In genomic region chr1:29125237-29125641, GRCh38 we compare ENCODE assay signal across 8 cellular contexts. TPM values are rescaled to one million over a fixed set of nuclear protein-coding genes. Genes with fewer than 3 reads are reported as not detected.
A peak's percentile ranks its signal among the peaks of the same experiment; 100 is the strongest.
DNase-seq lines count a peak whose midpoint lies in the region; ATAC-seq and TF ChIP-seq lines count a peak whose summit lies in the region.

No MANE protein-coding gene starts in this region.

- DNase-seq in BJ (ENCODE audit: low read depth) (no peak), NT2/D1 (ENCODE audit: low read depth, low spot score) (no peak), endodermal cell (no peak), NCI-H2029 treated with DMSO at 0.1 percent for 48 hours (lab: John Stamatoyannopoulos, UW) (no peak), NCI-H748 treated with DMSO at 0.1 percent for 48 hours (lab: John Stamatoyannopoulos, UW) (no peak), NCI-H1105 (lab: John Stamatoyannopoulos, UW) (no peak)

- H3K4me1 ChIP-seq in NT2/D1 (ENCODE audit: insufficient read depth, insufficient read length) (peaks cover 19% of the 10 kb centered on the region), endodermal cell (ENCODE audit: control insufficient read depth, insufficient read depth, low read length) (peaks cover 6% of the 10 kb centered on the region), neuron (ENCODE audit: insufficient read depth, low read length) (peaks cover 9% of the 10 kb centered on the region)

- peaks cover 2% of the 10 kb centered on the region for H3K36me3 Mint-ChIP-seq in endodermal cell (ENCODE audit: low read depth)

- WGBS in endodermal cell (ENCODE audit: insufficient coverage in 1 of 2, insufficient read length in 1 of 2), 2 experiments, result 76 to 85% methylated on average over 11 to 14 of the region's 14 CpGs

- no peak for ATAC-seq in GM18498 (IDR thresholded peaks at IDR 0.05; ENCODE audit: unreplicated experiment)

- H3K27ac ChIP-seq in endodermal cell (ENCODE audit: low read depth, low read length), result no peak overlapping the region

- no peaks in the 10 kb centered on the region for H3K9me3 Mint-ChIP-seq in endodermal cell

- peaks cover 18% of the 10 kb centered on the region for H3K4me1 Mint-ChIP-seq in endodermal cell

- peak overlapping the region; percentile 91 for H3K27ac Mint-ChIP-seq in endodermal cell

- H2AFZ ChIP-seq in neuron (ENCODE audit: low read depth, low read length), result peak overlapping the region; percentile 93

- peaks cover 12% of the 10 kb centered on the region; the same call in 1 of the 2 replicates for H3K9me3 ChIP-seq in NT2/D1 (ENCODE audit: insufficient read depth, low read length)
- H3K9me3 ChIP-seq in endodermal cell (ENCODE audit: control insufficient read depth, low read length), result no peaks in the 10 kb centered on the region
- no peaks in the 10 kb centered on the region for H3K9me3 ChIP-seq in neuron (ENCODE audit: low read length)

- H3K9ac ChIP-seq in NT2/D1 (ENCODE audit: insufficient read length, low read depth) (peak overlapping the region; percentile 82), endodermal cell (ENCODE audit: extremely low read depth, low read length, poor library complexity, severe bottlenecking) (no peak overlapping the region)

- TF ChIP-seq CTCF in BJ (IDR thresholded peaks at IDR 0.05; ENCODE audit: insufficient read depth, low read depth, low read length), result no peak
- no peak for TF ChIP-seq CTCF in endodermal cell (conservative IDR thresholded peaks at IDR 0.05)

- peaks cover 7% of the 10 kb centered on the region for H3K36me3 ChIP-seq in BJ (ENCODE audit: control insufficient read depth, insufficient read depth, low read length)
- peaks cover 9% of the 10 kb centered on the region for H3K36me3 ChIP-seq in NT2/D1 (ENCODE audit: insufficient read depth, insufficient read length, low read length)
- H3K36me3 ChIP-seq in endodermal cell (ENCODE audit: control insufficient read depth, insufficient read depth, low read length), result no peaks in the 10 kb centered on the region
- H3K36me3 ChIP-seq in neuron (ENCODE audit: insufficient read depth, low read length), result peaks cover 5% of the 10 kb centered on the region

- H3K4me3 ChIP-seq in BJ (ENCODE audit: low read depth, low read length) (peak overlapping the region; percentile 79), NT2/D1 (ENCODE audit: insufficient read length, low read depth) (peak overlapping the region; percentile 45), endodermal cell (ENCODE audit: low read length) (no peak overlapping the region), neuron (ENCODE audit: low read length) (peak overlapping the region; percentile 46)

- POLR2A ChIA-PET in BJ (lab: Charles Lee), result interaction anchor here (1.0 kb wide), 1 partner anchor 56 kb away, joined by 3 read pairs; no protein-coding TSS in a partner anchor

- peak overlapping the region; percentile 79 for H3K4me3 Mint-ChIP-seq in endodermal cell

- CTCF ChIA-PET in BJ (lab: Yijun Ruan, JAX), result interaction anchor here (1.0 to 2.8 kb wide), 6 partner anchors 9 to 248 kb away, joined by 3 to 16 read pairs (median 4); no protein-coding TSS in a partner anchor

- H3K27me3 Mint-ChIP-seq in endodermal cell (ENCODE audit: insufficient read depth), result peaks cover 5% of the 10 kb centered on the region

- 0 out of 2 replicates have a peak, but pooled peaks cover 2% of the 10 kb centered on the region for H3K27me3 ChIP-seq in BJ (ENCODE audit: control insufficient read depth, insufficient read depth, low read length)
- peaks cover 40% of the 10 kb centered on the region for H3K27me3 ChIP-seq in NT2/D1 (ENCODE audit: insufficient read depth, insufficient read length)
- H3K27me3 ChIP-seq in endodermal cell (ENCODE audit: control insufficient read depth, insufficient read depth, low read length, poor library complexity, severe bottlenecking), result no peaks in the 10 kb centered on the region
- no peaks in the 10 kb centered on the region for H3K27me3 ChIP-seq in neuron (ENCODE audit: insufficient read depth, low read length)

RNA-seq across cellular contexts. Expression of gene TMEM200B, which starts 1.5 kb away (rescaled TPM):
- polyA plus RNA-seq in BJ (2011; rRNA removed), result 16.3 and 18.8 TPM in 2 replicates
- 6.6 and 6.8 TPM in 2 replicates for polyA minus RNA-seq in BJ (2011; rRNA and poly(A)+ RNA removed)
- 10 to 100 TPM; 36.0 to 49.4 TPM for total RNA-seq in endodermal cell
- 8.4 TPM for polyA plus RNA-seq in endodermal cell (2013, experiment 1 of 2)
- 8.4 TPM for polyA plus RNA-seq in endodermal cell (2013, experiment 2 of 2)

RNA-seq across cellular contexts. Expression of gene SRSF4, which starts 56.5 kb away (rescaled TPM):
- 19.6 and 30.7 TPM in 2 replicates for polyA plus RNA-seq in BJ (2011; rRNA removed)
- 20.5 and 22.7 TPM in 2 replicates for polyA minus RNA-seq in BJ (2011; rRNA and poly(A)+ RNA removed)
- 100 to 1,000 TPM in 1 of 2 donors, 10 to 100 TPM in 1; 89.1 to 107 TPM for total RNA-seq in endodermal cell
- 101 TPM for polyA plus RNA-seq in endodermal cell (2013, experiment 1 of 2)
- polyA plus RNA-seq in endodermal cell (2013, experiment 2 of 2), result 85.0 TPM
